In the genomic region with DNA sequence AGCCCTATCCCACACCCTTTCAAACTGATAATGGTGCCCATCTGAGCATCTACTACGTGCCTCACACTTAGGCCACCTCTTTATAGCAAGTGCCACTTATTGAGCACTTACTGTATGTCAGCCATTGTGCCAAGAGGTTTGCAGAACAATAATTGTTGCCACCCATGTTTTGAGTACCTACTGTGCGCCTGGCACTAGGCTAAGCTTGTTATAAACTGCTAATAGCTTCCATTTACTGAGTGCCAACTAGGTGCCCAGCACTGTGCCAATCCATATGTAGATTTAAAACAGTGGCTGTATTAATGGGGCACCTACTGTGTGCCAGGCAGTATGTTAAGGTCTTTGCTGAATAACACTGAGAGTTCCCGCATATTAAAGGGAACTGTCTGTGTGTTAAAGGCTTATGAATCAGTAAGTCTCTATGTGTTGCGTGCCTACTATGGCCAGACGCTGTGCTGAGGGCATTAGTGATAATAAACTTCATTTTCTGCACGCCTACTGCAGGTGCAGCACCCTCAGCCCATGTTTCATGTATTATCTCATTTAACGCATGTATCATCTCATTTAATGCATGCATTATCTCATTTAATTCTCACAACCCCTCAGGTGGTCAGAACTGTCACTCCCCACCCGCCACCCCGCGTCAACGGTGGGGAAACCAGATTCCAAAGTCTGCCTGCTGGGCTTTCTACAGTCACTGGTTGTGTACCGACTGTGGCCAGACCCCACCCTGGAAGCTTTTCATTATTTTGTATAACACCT, we compare ENCODE assay signal across 2 cellular contexts.
A peak's percentile ranks its signal among the peaks of the same experiment; 100 is the strongest.
TF ChIP-seq lines count a peak whose summit lies in the region.

No MANE protein-coding gene starts in this region.

TF ChIP-seq in HepG2, 621 proteins besides CTCF, POLR2A, EP300 and RAD21:
- TF ChIP-seq, protein P1, sequence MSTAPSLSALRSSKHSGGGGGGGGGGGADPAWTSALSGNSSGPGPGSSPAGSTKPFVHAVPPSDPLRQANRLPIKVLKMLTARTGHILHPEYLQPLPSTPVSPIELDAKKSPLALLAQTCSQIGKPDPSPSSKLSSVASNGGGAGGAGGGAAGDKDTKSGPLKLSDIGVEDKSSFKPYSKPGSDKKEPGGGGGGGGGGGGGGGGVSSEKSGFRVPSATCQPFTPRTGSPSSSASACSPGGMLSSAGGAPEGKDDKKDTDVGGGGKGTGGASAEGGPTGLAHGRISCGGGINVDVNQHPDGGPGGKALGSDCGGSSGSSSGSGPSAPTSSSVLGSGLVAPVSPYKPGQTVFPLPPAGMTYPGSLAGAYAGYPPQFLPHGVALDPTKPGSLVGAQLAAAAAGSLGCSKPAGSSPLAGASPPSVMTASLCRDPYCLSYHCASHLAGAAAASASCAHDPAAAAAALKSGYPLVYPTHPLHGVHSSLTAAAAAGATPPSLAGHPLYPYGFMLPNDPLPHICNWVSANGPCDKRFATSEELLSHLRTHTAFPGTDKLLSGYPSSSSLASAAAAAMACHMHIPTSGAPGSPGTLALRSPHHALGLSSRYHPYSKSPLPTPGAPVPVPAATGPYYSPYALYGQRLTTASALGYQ (CRISPR knock-in tag; IDR thresholded peaks at IDR 0.05), result no peak
- TF ChIP-seq ZIK1 (CRISPR knock-in tag; IDR thresholded peaks at IDR 0.05; ENCODE audit: borderline replicate concordance, low read depth) (no peak), ZKSCAN1 (IDR thresholded peaks at IDR 0.05; ENCODE audit: low read length) (peak; percentile 93), PCBP2 (optimal IDR thresholded peaks at IDR 0.05; ENCODE audit: low read depth, low read length, poor library complexity, severe bottlenecking) (no peak), ZNF333 (CRISPR knock-in tag; IDR thresholded peaks at IDR 0.05; ENCODE audit: borderline replicate concordance) (no peak)
TF ChIP-seq in HepG2: peak in this region for 1.

TF ChIP-seq in HEK293, 187 proteins besides CTCF, POLR2A, EP300 and RAD21:
- TF ChIP-seq, protein P2, sequence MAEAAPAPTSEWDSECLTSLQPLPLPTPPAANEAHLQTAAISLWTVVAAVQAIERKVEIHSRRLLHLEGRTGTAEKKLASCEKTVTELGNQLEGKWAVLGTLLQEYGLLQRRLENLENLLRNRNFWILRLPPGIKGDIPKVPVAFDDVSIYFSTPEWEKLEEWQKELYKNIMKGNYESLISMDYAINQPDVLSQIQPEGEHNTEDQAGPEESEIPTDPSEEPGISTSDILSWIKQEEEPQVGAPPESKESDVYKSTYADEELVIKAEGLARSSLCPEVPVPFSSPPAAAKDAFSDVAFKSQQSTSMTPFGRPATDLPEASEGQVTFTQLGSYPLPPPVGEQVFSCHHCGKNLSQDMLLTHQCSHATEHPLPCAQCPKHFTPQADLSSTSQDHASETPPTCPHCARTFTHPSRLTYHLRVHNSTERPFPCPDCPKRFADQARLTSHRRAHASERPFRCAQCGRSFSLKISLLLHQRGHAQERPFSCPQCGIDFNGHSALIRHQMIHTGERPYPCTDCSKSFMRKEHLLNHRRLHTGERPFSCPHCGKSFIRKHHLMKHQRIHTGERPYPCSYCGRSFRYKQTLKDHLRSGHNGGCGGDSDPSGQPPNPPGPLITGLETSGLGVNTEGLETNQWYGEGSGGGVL (tag by site-specific recombination; IDR thresholded peaks at IDR 0.05), result no peak
- no peak for TF ChIP-seq ZNF155 (tag by site-specific recombination; IDR thresholded peaks at IDR 0.05)
- no peak for TF ChIP-seq ZNF529 (tag by site-specific recombination; IDR thresholded peaks at IDR 0.05; ENCODE audit: insufficient replicate concordance)
- peak; percentile 100 for TF ChIP-seq ZNF664 (tag by site-specific recombination; IDR thresholded peaks at IDR 0.05)
- TF ChIP-seq ZFP3 (tag by site-specific recombination; IDR thresholded peaks at IDR 0.05; ENCODE audit: low read depth), result no peak
